Comparison of ENCODE assay signal across 24 cellular contexts in genomic region chr9:96423322-96423984, GRCh38. TPM values are rescaled to one million over a fixed set of nuclear protein-coding genes. Genes with fewer than 3 reads are reported as not detected.
DNase-seq lines count a peak whose midpoint lies in the region; ATAC-seq, FAIRE-seq and TF ChIP-seq lines count a peak whose summit lies in the region.
"Had no signal": no experiment of that assay in that cellular context is flagged by ENCODE, and none has a peak within 500 bp of the region (broad histone marks: within the 10 kb centered on the region; RNA-seq: fewer than 3 reads in every experiment).

No MANE protein-coding gene starts in this region.

- no peak overlapping the region for H2BK120ac ChIP-seq in mesendoderm (ENCODE audit: low read depth, low read length)

- no peak for DNase-seq in HepG2 (ENCODE audit: low spot score)
- no peak for DNase-seq in right lobe of liver
- DNase-seq in K562 (ENCODE audit: extremely low read depth in 1 of 4, low spot score in 3 of 4), result peak in 2 of 4 experiments; percentile 31 to 64
- peak; percentile 91 for DNase-seq in mesendoderm
- DNase-seq in activated effector memory CD4-positive, alpha-beta T cell treated with anti-CD3 and anti-CD28 coated beads, Interleukin-2, amount 50 U/mL, for 16 hours, result no peak
- DNase-seq: activated CD4-positive, alpha-beta T cell treated with anti-CD3 and anti-CD28 coated beads for 36 hours; activated CD8-positive, alpha-beta memory T cell treated with anti-CD3 and anti-CD28 coated beads for 24 hours; activated T-cell treated with anti-CD3 and anti-CD28 coated beads, Interleukin-2, amount 50 U/mL, for 1 hour; adrenal gland; CD8-positive, alpha-beta memory T cell; colonic mucosa; DND-41; effector memory CD8-positive, alpha-beta T cell; MM.1S; NCI-H524 treated with DMSO at 0.1 percent for 48 hours; occipital lobe; small intestine; stimulated activated CD4-positive, alpha-beta T cell treated with anti-CD3 and anti-CD28 coated beads, Interleukin-2, amount 100 ng/mL, for 24 hours had no signal

- CTCF ChIA-PET in HepG2 (lab: Yijun Ruan, JAX; ENCODE audit: low intra/inter-chr PET ratio, low total read pairs) (no interaction called here), K562 (lab: Yijun Ruan, JAX; ENCODE audit: low intra/inter-chr PET ratio) (no interaction called here)

- no peak for TF ChIP-seq EP300 in HepG2 (IDR thresholded peaks at IDR 0.05; ENCODE audit: low read depth in 2 of 2, low read length in 2 of 2)
- no peak for TF ChIP-seq EP300 in HepG2 (CRISPR knock-in tag; IDR thresholded peaks at IDR 0.05; ENCODE audit: borderline replicate concordance)
- TF ChIP-seq EP300 in K562 (IDR thresholded peaks at IDR 0.05; ENCODE audit: low read length), result no peak

- TF ChIP-seq POLR2A in HepG2 (IDR thresholded peaks at IDR 0.05; ENCODE audit: insufficient read depth in 1 of 2, low read depth in 2 of 2, low read length in 2 of 2), result no peak
- TF ChIP-seq POLR2A in right lobe of liver (IDR thresholded peaks at IDR 0.05), result no peak
- no peak; the same call in 1 of the 2 replicates for TF ChIP-seq POLR2A in K562 (conservative IDR thresholded peaks at IDR 0.05)

- H2AK5ac ChIP-seq in mesendoderm (ENCODE audit: low read length), result no peak overlapping the region

- H3K79me2 ChIP-seq in HepG2 (ENCODE audit: insufficient read depth, low read length) (no peaks in the 10 kb centered on the region), K562 (ENCODE audit: control insufficient read depth, insufficient read depth, low read length) (peaks cover 10% of the 10 kb centered on the region; the same call in 1 of the 3 replicates), mesendoderm (ENCODE audit: control insufficient read depth, insufficient read depth, low read length) (no peaks in the 10 kb centered on the region)

- in situ Hi-C loops in HepG2 (cut with HindIII; ENCODE audit: extremely low pct_ligation_motif_present, low pct_unique_long_range_greater_than_20kb), result no loop called here
- in situ Hi-C loops in K562 (cut with MboI), result no loop called here

- H3K9ac ChIP-seq in HepG2 (ENCODE audit: insufficient read depth, low read depth, low read length), result peak overlapping the region; percentile 58
- H3K9ac ChIP-seq in K562 (ENCODE audit: insufficient read depth in 1 of 2, low read depth in 2 of 2, low read length in 2 of 2), result peak overlapping the region; percentile 32 to 49; a peak in 2 of 4 replicates
- no peak overlapping the region for H3K9ac ChIP-seq in mesendoderm (ENCODE audit: low read length)

- no peak overlapping the region for H3K18ac ChIP-seq in mesendoderm (ENCODE audit: low read length)

- TF ChIP-seq RAD21 in HepG2 (CRISPR knock-in tag; IDR thresholded peaks at IDR 0.05), result no peak
- no peak for TF ChIP-seq RAD21 in K562 (CRISPR knock-in tag; conservative IDR thresholded peaks at IDR 0.05 in 1 of 2, IDR thresholded peaks at IDR 0.05 in 1 of 2)

- 51% methylated on average over 4 of the region's 8 CpGs for WGBS in HepG2 (ENCODE audit: low lambda C conversion rate)
- WGBS in right lobe of liver (ENCODE audit: insufficient coverage, low coverage, low lambda C conversion rate, missing lambda C conversion rate), result 100% methylated on average over 3 of the region's 8 CpGs
- 28% methylated on average over 8 of the region's 8 CpGs for WGBS in K562 (ENCODE audit: insufficient coverage, low coverage, missing lambda C conversion rate)
- no CpG with 5 or more reads among the region's 8 CpGs for WGBS in mesendoderm (ENCODE audit: extremely low coverage, insufficient coverage, low lambda C conversion rate)

- H3K4me2 ChIP-seq in HepG2 (ENCODE audit: low read depth, low read length) (peak overlapping the region; percentile 66), K562 (ENCODE audit: insufficient read depth, low read length) (peak overlapping the region; percentile 64), mesendoderm (ENCODE audit: low read length) (no peak overlapping the region)

- H2BK5ac ChIP-seq in mesendoderm (ENCODE audit: low read length), result no peak overlapping the region

- peak overlapping the region; percentile 34 to 55 (median 45); a peak in 5 of 6 replicates for H3K4me3 ChIP-seq in HepG2 (replicated peaks in 1 of 3; ENCODE audit: insufficient read depth in 1 of 3, low read depth in 2 of 3, low read length in 3 of 3)
- no peak overlapping the region for H3K4me3 ChIP-seq in right lobe of liver
- H3K4me3 ChIP-seq in K562, result no peak overlapping the region
- H3K4me3 ChIP-seq in mesendoderm (ENCODE audit: low read length), result no peak overlapping the region
- H3K4me3 ChIP-seq: adrenal gland, colonic mucosa, SJSA1 had no signal

- no peaks in the 10 kb centered on the region for H3K79me1 ChIP-seq in mesendoderm (ENCODE audit: low read length)

- peak overlapping the region; percentile 15 for H3K56ac ChIP-seq in mesendoderm (ENCODE audit: low read length)

- intact Hi-C loops in HepG2 (cut with micrococcal nuclease; ENCODE audit: unreplicated experiment), result no loop called here
- intact Hi-C loops in right lobe of liver (cut with DNase I), result no loop called here
- intact Hi-C loops in K562 (cut with micrococcal nuclease), result no loop called here

- POLR2A ChIA-PET in HepG2 (lab: Yijun Ruan, JAX) (interaction anchor here (0.9 to 1.9 kb wide), 5 partner anchors 12 to 40 kb away, joined by 3 to 8 read pairs (median 5); partner anchors contain the start of genes HABP4 and SLC35D2), K562 (lab: Yijun Ruan, JAX) (interaction anchor here (0.5 to 3.1 kb wide), 3 partner anchors 12 to 79 kb away, joined by 3 to 12 read pairs (median 5); no protein-coding TSS in a partner anchor)

- ATAC-seq in HepG2 (peak; percentile 17), right lobe of liver (no peak), K562 (peak; percentile 31), GM18861 (IDR thresholded peaks at IDR 0.05; ENCODE audit: unreplicated experiment) (no peak), HG02938 (IDR thresholded peaks at IDR 0.05; ENCODE audit: unreplicated experiment) (no peak), HG03139 (IDR thresholded peaks at IDR 0.05; ENCODE audit: unreplicated experiment) (no peak)
- ATAC-seq: activated CD4-positive, alpha-beta T cell treated with anti-CD3 and anti-CD28 coated beads for 36 hours; effector memory CD8-positive, alpha-beta T cell had no signal

- H3K23ac ChIP-seq in mesendoderm (ENCODE audit: low read length), result no peak overlapping the region

- H3K9me3 ChIP-seq in HepG2 (ENCODE audit: low read length), result no peaks in the 10 kb centered on the region
- H3K9me3 ChIP-seq in right lobe of liver, result no peaks in the 10 kb centered on the region
- no peaks in the 10 kb centered on the region for H3K9me3 ChIP-seq in K562 (replicated peaks; ENCODE audit: control insufficient read depth, insufficient read depth, low read depth, low read length)
- H3K9me3 ChIP-seq: adrenal gland, colonic mucosa, SJSA1 had no signal

- no peak overlapping the region for H3K4ac ChIP-seq in mesendoderm (ENCODE audit: low read depth, low read length)

- H4K8ac ChIP-seq in mesendoderm (ENCODE audit: low read depth, low read length), result no peak overlapping the region

- no peaks in the 10 kb centered on the region for H3K9me1 ChIP-seq in K562 (ENCODE audit: control insufficient read depth, insufficient read depth, low read length)

- TF ChIP-seq CTCF in HepG2 (CRISPR knock-in tag; IDR thresholded peaks at IDR 0.05) (no peak), right lobe of liver (IDR thresholded peaks at IDR 0.05) (no peak), K562 (IDR thresholded peaks at IDR 0.05 in 2 of 3, conservative IDR thresholded peaks at IDR 0.05 in 1 of 3; ENCODE audit: insufficient read depth in 2 of 3, low read depth in 1 of 3, low read length in 3 of 3) (no peak)

- H4K5ac ChIP-seq in mesendoderm (ENCODE audit: low read length), result no peak overlapping the region

- H3K36me3 ChIP-seq in HepG2 (replicated peaks in 1 of 2; ENCODE audit: control insufficient read depth in 1 of 2, insufficient read depth in 2 of 2, low read length in 2 of 2) (no peaks in the 10 kb centered on the region), right lobe of liver (no peaks in the 10 kb centered on the region), K562 (ENCODE audit: control insufficient read depth, insufficient read depth, low read length) (no peaks in the 10 kb centered on the region), mesendoderm (ENCODE audit: control insufficient read depth, insufficient read depth, low read length) (no peaks in the 10 kb centered on the region)
- H3K36me3 ChIP-seq: adrenal gland, colonic mucosa, SJSA1 had no signal

- peaks cover 45% of the 10 kb centered on the region for H3K4me1 ChIP-seq in HepG2 (ENCODE audit: insufficient read depth, low read length)
- H3K4me1 ChIP-seq in right lobe of liver, result peaks cover 0 to 21% (median 11%) of the 10 kb centered on the region in 4 donors
- peaks cover 6 to 26% of the 10 kb centered on the region in 2 experiments; a peak in 4 of 5 replicates for H3K4me1 ChIP-seq in K562 (replicated peaks in 1 of 2; ENCODE audit: control insufficient read depth in 2 of 2, insufficient read depth in 2 of 2, low read length in 2 of 2)
- H3K4me1 ChIP-seq in mesendoderm (ENCODE audit: control insufficient read depth, low read depth, low read length), result peaks cover 3% of the 10 kb centered on the region

- H3K27ac ChIP-seq in HepG2 (ENCODE audit: extremely low read length, insufficient read depth, low read length) (peak overlapping the region; percentile 34), right lobe of liver (no peak overlapping the region), K562 (ENCODE audit: extremely low read depth, low read depth, low read length) (peak overlapping the region; percentile 41), mesendoderm (ENCODE audit: low read depth, low read length) (no peak overlapping the region)
- H3K27ac ChIP-seq: adrenal gland, colonic mucosa, SJSA1 had no signal

- H4K20me1 ChIP-seq in HepG2 (ENCODE audit: insufficient read depth, low read length), result no peaks in the 10 kb centered on the region
- H4K20me1 ChIP-seq in K562 (replicated peaks; ENCODE audit: control insufficient read depth, insufficient read depth, low read length), result no peaks in the 10 kb centered on the region

- FAIRE-seq in HepG2 (lab: Jason Lieb, UNC), result no peak
- peak; percentile 49 for FAIRE-seq in K562 (lab: Jason Lieb, UNC)
- FAIRE-seq: GM12891, RCC 7860, small intestine had no signal

- H2BK15ac ChIP-seq in mesendoderm (replicated peaks; ENCODE audit: low read depth), result no peak overlapping the region

- no TSS peak for BruUV-seq in HepG2 (replicated peaks; lab: Mats Ljungman, UMichigan)
- no TSS peak for BruUV-seq in K562 (replicated peaks; lab: Mats Ljungman, UMichigan)

- H2AFZ ChIP-seq in HepG2 (ENCODE audit: low read length) (peak overlapping the region; percentile 73), K562 (ENCODE audit: low read depth, low read length) (peak overlapping the region; percentile 93)

- H3K27me3 ChIP-seq in HepG2 (ENCODE audit: control insufficient read depth in 1 of 2, insufficient read depth in 2 of 2, low read length in 2 of 2) (no peaks in the 10 kb centered on the region), right lobe of liver (no peaks in the 10 kb centered on the region), K562 (ENCODE audit: control insufficient read depth in 2 of 2, insufficient read depth in 2 of 2, low read length in 2 of 2) (no peaks in the 10 kb centered on the region), mesendoderm (ENCODE audit: insufficient read depth, low read length, poor library complexity) (no peaks in the 10 kb centered on the region)
- H3K27me3 ChIP-seq: adrenal gland, colonic mucosa, SJSA1 had no signal

RNA-seq across cellular contexts. Expression of gene ZNF367, which starts 5.3 kb away (rescaled TPM):
- total RNA-seq in HepG2 (2016; rRNA removed; fragmentation: Illumina TruSeq; extraction: Trizol), result 7.7 and 8.1 TPM in 2 replicates
- total RNA-seq in HepG2 (2016; cell fraction: cytosol; rRNA removed; fragmentation: Illumina TruSeq; extraction: Trizol; ENCODE audit: low read depth), result 1.2 TPM in 2 replicates
- total RNA-seq in HepG2 (2016; cell fraction: insoluble cytoplasmic fraction; rRNA removed; fragmentation: Illumina TruSeq; extraction: Trizol), result 8.0 and 8.1 TPM in 2 replicates
- 3.0 and 4.0 TPM in 2 replicates for total RNA-seq in HepG2 (2016; cell fraction: membrane; rRNA removed; fragmentation: Illumina TruSeq; extraction: Trizol)
- 10.3 and 11.5 TPM in 2 replicates for total RNA-seq in HepG2 (2016; cell fraction: nucleus; rRNA removed; fragmentation: Illumina TruSeq; extraction: Trizol)
- 1.8 and 2.9 TPM in 2 replicates for polyA plus RNA-seq in HepG2 (2011; rRNA removed)
- polyA plus RNA-seq in HepG2 (2011; cell fraction: cytosol; rRNA removed), result 1.1 TPM in 2 replicates
- polyA plus RNA-seq in HepG2 (2011; cell fraction: nucleus; rRNA removed), result 2.0 and 3.3 TPM in 2 replicates
- polyA plus RNA-seq in HepG2 (2012), result 2.5 and 4.6 TPM in 2 replicates
- 0.44 and 0.57 TPM in 2 replicates for polyA plus RNA-seq in HepG2 (2016; cell fraction: cytosol; fragmentation: Illumina TruSeq; extraction: Trizol; ENCODE audit: low read depth)
- polyA plus RNA-seq in HepG2 (2016; cell fraction: insoluble cytoplasmic fraction; fragmentation: Illumina TruSeq; extraction: Trizol; ENCODE audit: low read depth), result 7.1 and 7.8 TPM in 2 replicates
- 1.4 and 1.7 TPM in 2 replicates for polyA plus RNA-seq in HepG2 (2016; cell fraction: membrane; fragmentation: Illumina TruSeq; extraction: Trizol; ENCODE audit: low read depth)
- polyA plus RNA-seq in HepG2 (2016; cell fraction: nucleus; fragmentation: Illumina TruSeq; extraction: Trizol; ENCODE audit: insufficient read depth, low read depth), result 19.1 and 20.1 TPM in 2 replicates
- polyA minus RNA-seq in HepG2 (2011; rRNA and poly(A)+ RNA removed; ENCODE audit: low replicate concordance), result 2.3 and 10.9 TPM in 2 replicates
- 1.8 and 2.5 TPM in 2 replicates for polyA minus RNA-seq in HepG2 (2011; cell fraction: cytosol; rRNA and poly(A)+ RNA removed)
- polyA minus RNA-seq in HepG2 (2011; cell fraction: nucleus; rRNA and poly(A)+ RNA removed), result 3.4 and 5.7 TPM in 2 replicates
- 1 to 10 TPM in 5 of 6 experiments, under 1 TPM in 1; 0.73 to 9.2 (median 2.6) TPM for total RNA-seq in right lobe of liver
- 5.9 and 11.7 TPM in 2 replicates for total RNA-seq in K562 (2011; cell fraction: chromatin; rRNA removed; ENCODE audit: low replicate concordance)
- 5.3 and 6.2 TPM in 2 replicates for total RNA-seq in K562 (2011; cell fraction: nucleolus; rRNA removed)
- 7.2 and 10.0 TPM in 2 replicates for total RNA-seq in K562 (2011; cell fraction: nucleoplasm; rRNA removed)
- 12.4 and 13.2 TPM in 2 replicates for total RNA-seq in K562 (2014; rRNA removed)
- 11.8 and 13.2 TPM in 2 replicates for total RNA-seq in K562 (2014; rRNA removed; fragmentation: Illumina TruSeq; extraction: Trizol)
- 12.6 and 14.4 TPM in 2 replicates for total RNA-seq in K562 (2015; rRNA removed; fragmentation: Illumina TruSeq; extraction: Trizol)
- 13.1 and 13.2 TPM in 2 replicates for total RNA-seq in K562 (2021)
- polyA plus RNA-seq in K562 (2011; rRNA removed), result 7.3 and 9.1 TPM in 2 replicates
- polyA plus RNA-seq in K562 (2011; cell fraction: cytosol; rRNA removed), result 3.0 and 3.3 TPM in 2 replicates
- polyA plus RNA-seq in K562 (2011; cell fraction: nucleus; rRNA removed), result 6.6 and 7.8 TPM in 2 replicates
- polyA plus RNA-seq in K562 (2012), result 6.5 and 7.2 TPM in 2 replicates
- 9.4 and 10.0 TPM in 2 replicates for polyA plus RNA-seq in K562 (2014; fragmentation: Illumina TruSeq; extraction: Trizol)
- 1 to 10 TPM; 2.7 TPM for polyA plus RNA-seq in K562 (2014; fragmentation: Nextera tagmentation; extraction: Ambion mirVana)
- 9.9 and 10.8 TPM in 2 replicates for polyA plus RNA-seq in K562 (2014; rRNA removed)
- polyA minus RNA-seq in K562 (2011; rRNA and poly(A)+ RNA removed), result 5.4 and 6.1 TPM in 2 replicates
- polyA minus RNA-seq in K562 (2011; cell fraction: cytosol; rRNA and poly(A)+ RNA removed), result 3.6 TPM in 2 replicates
- 6.5 and 6.6 TPM in 2 replicates for polyA minus RNA-seq in K562 (2011; cell fraction: nucleus; rRNA and poly(A)+ RNA removed)
- polyA plus RNA-seq in mesendoderm (2013, experiment 1 of 2), result 6.9 TPM
- polyA plus RNA-seq in mesendoderm (2013, experiment 2 of 2), result 6.8 TPM

RNA-seq across cellular contexts. Expression of gene HABP4, which starts 26.5 kb away (rescaled TPM):
- total RNA-seq in HepG2 (2016; rRNA removed; fragmentation: Illumina TruSeq; extraction: Trizol), result 14.3 and 16.9 TPM in 2 replicates
- total RNA-seq in HepG2 (2016; cell fraction: cytosol; rRNA removed; fragmentation: Illumina TruSeq; extraction: Trizol; ENCODE audit: low read depth), result 18.4 and 20.8 TPM in 2 replicates
- 15.7 TPM in 2 replicates for total RNA-seq in HepG2 (2016; cell fraction: insoluble cytoplasmic fraction; rRNA removed; fragmentation: Illumina TruSeq; extraction: Trizol)
- 19.9 and 20.6 TPM in 2 replicates for total RNA-seq in HepG2 (2016; cell fraction: membrane; rRNA removed; fragmentation: Illumina TruSeq; extraction: Trizol)
- total RNA-seq in HepG2 (2016; cell fraction: nucleus; rRNA removed; fragmentation: Illumina TruSeq; extraction: Trizol), result 7.3 and 8.2 TPM in 2 replicates
- polyA plus RNA-seq in HepG2 (2011; rRNA removed), result 21.7 and 26.6 TPM in 2 replicates
- 20.8 and 23.4 TPM in 2 replicates for polyA plus RNA-seq in HepG2 (2011; cell fraction: cytosol; rRNA removed)
- 12.7 and 13.6 TPM in 2 replicates for polyA plus RNA-seq in HepG2 (2011; cell fraction: nucleus; rRNA removed)
- polyA plus RNA-seq in HepG2 (2012), result 42.1 and 46.6 TPM in 2 replicates
- polyA plus RNA-seq in HepG2 (2016; cell fraction: cytosol; fragmentation: Illumina TruSeq; extraction: Trizol; ENCODE audit: low read depth), result 13.3 and 14.9 TPM in 2 replicates
- 23.9 and 25.8 TPM in 2 replicates for polyA plus RNA-seq in HepG2 (2016; cell fraction: insoluble cytoplasmic fraction; fragmentation: Illumina TruSeq; extraction: Trizol; ENCODE audit: low read depth)
- 20.6 and 21.6 TPM in 2 replicates for polyA plus RNA-seq in HepG2 (2016; cell fraction: membrane; fragmentation: Illumina TruSeq; extraction: Trizol; ENCODE audit: low read depth)
- polyA plus RNA-seq in HepG2 (2016; cell fraction: nucleus; fragmentation: Illumina TruSeq; extraction: Trizol; ENCODE audit: insufficient read depth, low read depth), result 23.5 and 25.3 TPM in 2 replicates
- polyA minus RNA-seq in HepG2 (2011; rRNA and poly(A)+ RNA removed; ENCODE audit: low replicate concordance), result 1.4 and 6.0 TPM in 2 replicates
- 9.7 and 10.0 TPM in 2 replicates for polyA minus RNA-seq in HepG2 (2011; cell fraction: cytosol; rRNA and poly(A)+ RNA removed)
- 10.3 and 10.7 TPM in 2 replicates for polyA minus RNA-seq in HepG2 (2011; cell fraction: nucleus; rRNA and poly(A)+ RNA removed)
- total RNA-seq in right lobe of liver, result 1 to 10 TPM; 1.4 to 6.2 (median 4.7) TPM
- 0.81 and 2.5 TPM in 2 replicates for total RNA-seq in K562 (2011; cell fraction: chromatin; rRNA removed; ENCODE audit: low replicate concordance)
- total RNA-seq in K562 (2011; cell fraction: nucleolus; rRNA removed), result 0.66 and 0.83 TPM in 2 replicates
- total RNA-seq in K562 (2011; cell fraction: nucleoplasm; rRNA removed), result 1.8 and 2.4 TPM in 2 replicates
- total RNA-seq in K562 (2014; rRNA removed), result 1.9 and 2.0 TPM in 2 replicates
- total RNA-seq in K562 (2014; rRNA removed; fragmentation: Illumina TruSeq; extraction: Trizol), result 1.8 and 2.0 TPM in 2 replicates
- total RNA-seq in K562 (2015; rRNA removed; fragmentation: Illumina TruSeq; extraction: Trizol), result 1.3 and 1.9 TPM in 2 replicates
- total RNA-seq in K562 (2021), result 1.9 and 2.1 TPM in 2 replicates
- polyA plus RNA-seq in K562 (2011; rRNA removed), result 1.4 and 2.2 TPM in 2 replicates
- 0.42 and 1.8 TPM in 2 replicates for polyA plus RNA-seq in K562 (2011; cell fraction: cytosol; rRNA removed)
- 0.85 and 1.7 TPM in 2 replicates for polyA plus RNA-seq in K562 (2011; cell fraction: nucleus; rRNA removed)
- polyA plus RNA-seq in K562 (2012), result 3.0 and 3.6 TPM in 2 replicates
- polyA plus RNA-seq in K562 (2014; fragmentation: Illumina TruSeq; extraction: Trizol), result 1.1 and 2.0 TPM in 2 replicates
- under 1 TPM; 0.38 to 0.52 TPM for polyA plus RNA-seq in K562 (2014; fragmentation: Nextera tagmentation; extraction: Ambion mirVana)
- polyA plus RNA-seq in K562 (2014; rRNA removed), result 2.4 and 3.4 TPM in 2 replicates
- 0.70 and 1.3 TPM in 2 replicates for polyA minus RNA-seq in K562 (2011; rRNA and poly(A)+ RNA removed)
- 0.29 and 0.73 TPM in 2 replicates for polyA minus RNA-seq in K562 (2011; cell fraction: cytosol; rRNA and poly(A)+ RNA removed)
- 0.13 and 0.56 TPM in 2 replicates for polyA minus RNA-seq in K562 (2011; cell fraction: nucleus; rRNA and poly(A)+ RNA removed)
- 9.2 TPM for polyA plus RNA-seq in mesendoderm (2013, experiment 1 of 2)
- polyA plus RNA-seq in mesendoderm (2013, experiment 2 of 2), result 9.3 TPM

RNA-seq across cellular contexts. Expression of gene SLC35D2, which starts 39.9 kb away (rescaled TPM):
- total RNA-seq in HepG2 (2016; rRNA removed; fragmentation: Illumina TruSeq; extraction: Trizol) (59.6 and 96.2 TPM in 2 replicates), right lobe of liver (10 to 100 TPM; 28.9 to 48.1 (median 34.3) TPM), K562 (2014; rRNA removed) (7.9 and 8.0 TPM in 2 replicates), K562 (2014; rRNA removed; fragmentation: Illumina TruSeq; extraction: Trizol) (11.8 and 13.9 TPM in 2 replicates), K562 (2015; rRNA removed; fragmentation: Illumina TruSeq; extraction: Trizol) (12.9 and 13.2 TPM in 2 replicates), K562 (2021) (10.6 and 11.7 TPM in 2 replicates)
- 187 and 190 TPM in 2 replicates for total RNA-seq in HepG2 (2016; cell fraction: cytosol; rRNA removed; fragmentation: Illumina TruSeq; extraction: Trizol; ENCODE audit: low read depth)
- 58.0 and 98.8 TPM in 2 replicates for total RNA-seq in HepG2 (2016; cell fraction: insoluble cytoplasmic fraction; rRNA removed; fragmentation: Illumina TruSeq; extraction: Trizol)
- total RNA-seq in HepG2 (2016; cell fraction: membrane; rRNA removed; fragmentation: Illumina TruSeq; extraction: Trizol), result 218 and 226 TPM in 2 replicates
- total RNA-seq in HepG2 (2016; cell fraction: nucleus; rRNA removed; fragmentation: Illumina TruSeq; extraction: Trizol), result 63.3 and 75.6 TPM in 2 replicates
- polyA plus RNA-seq in HepG2 (2011; rRNA removed) (97.4 and 103 TPM in 2 replicates), K562 (2011; rRNA removed) (11.2 and 14.9 TPM in 2 replicates), K562 (2014; fragmentation: Illumina TruSeq; extraction: Trizol) (12.1 and 12.7 TPM in 2 replicates), K562 (2014; fragmentation: Nextera tagmentation; extraction: Ambion mirVana) (1 to 10 TPM; 2.9 to 3.2 TPM), K562 (2014; rRNA removed) (9.0 and 14.1 TPM in 2 replicates)
- 70.4 and 119 TPM in 2 replicates for polyA plus RNA-seq in HepG2 (2011; cell fraction: cytosol; rRNA removed)
- 52.2 and 66.4 TPM in 2 replicates for polyA plus RNA-seq in HepG2 (2011; cell fraction: nucleus; rRNA removed)
- 137 and 167 TPM in 2 replicates for polyA plus RNA-seq in HepG2 (2012)
- polyA plus RNA-seq in HepG2 (2016; cell fraction: cytosol; fragmentation: Illumina TruSeq; extraction: Trizol; ENCODE audit: low read depth), result 214 and 245 TPM in 2 replicates
- polyA plus RNA-seq in HepG2 (2016; cell fraction: insoluble cytoplasmic fraction; fragmentation: Illumina TruSeq; extraction: Trizol; ENCODE audit: low read depth), result 71.1 and 77.0 TPM in 2 replicates
- polyA plus RNA-seq in HepG2 (2016; cell fraction: membrane; fragmentation: Illumina TruSeq; extraction: Trizol; ENCODE audit: low read depth), result 233 and 237 TPM in 2 replicates
- polyA plus RNA-seq in HepG2 (2016; cell fraction: nucleus; fragmentation: Illumina TruSeq; extraction: Trizol; ENCODE audit: insufficient read depth, low read depth), result 115 and 125 TPM in 2 replicates
- 5.1 and 25.0 TPM in 2 replicates for polyA minus RNA-seq in HepG2 (2011; rRNA and poly(A)+ RNA removed; ENCODE audit: low replicate concordance)
- 50.7 and 55.5 TPM in 2 replicates for polyA minus RNA-seq in HepG2 (2011; cell fraction: cytosol; rRNA and poly(A)+ RNA removed)
- 68.4 and 80.7 TPM in 2 replicates for polyA minus RNA-seq in HepG2 (2011; cell fraction: nucleus; rRNA and poly(A)+ RNA removed)
- total RNA-seq in K562 (2011; cell fraction: chromatin; rRNA removed; ENCODE audit: low replicate concordance), result 10.4 and 12.2 TPM in 2 replicates
- 7.6 and 8.5 TPM in 2 replicates for total RNA-seq in K562 (2011; cell fraction: nucleolus; rRNA removed)
- 13.0 and 19.7 TPM in 2 replicates for total RNA-seq in K562 (2011; cell fraction: nucleoplasm; rRNA removed)
- 8.2 and 13.3 TPM in 2 replicates for polyA plus RNA-seq in K562 (2011; cell fraction: cytosol; rRNA removed)
- polyA plus RNA-seq in K562 (2011; cell fraction: nucleus; rRNA removed), result 8.4 and 9.7 TPM in 2 replicates
- 14.5 and 32.7 TPM in 2 replicates for polyA plus RNA-seq in K562 (2012)
- polyA minus RNA-seq in K562 (2011; rRNA and poly(A)+ RNA removed), result 8.9 and 9.0 TPM in 2 replicates
- polyA minus RNA-seq in K562 (2011; cell fraction: cytosol; rRNA and poly(A)+ RNA removed), result 5.2 and 5.9 TPM in 2 replicates
- 2.2 and 4.7 TPM in 2 replicates for polyA minus RNA-seq in K562 (2011; cell fraction: nucleus; rRNA and poly(A)+ RNA removed)
- polyA plus RNA-seq in mesendoderm (2013, experiment 1 of 2), result 12.7 TPM
- polyA plus RNA-seq in mesendoderm (2013, experiment 2 of 2), result 13.6 TPM

Comparison
In these comparisons a context has a peak if more than half of its experiments do, and no peak if none do; other contexts are left out.
1. ATAC-seq: peak in HepG2 (single experiment) and K562 (single experiment); none in right lobe of liver (0 of 4), GM18861 (single experiment), HG02938 (single experiment) and HG03139 (single experiment).
2. H3K27ac ChIP-seq: peak in HepG2 (single experiment) and K562 (single experiment); none in right lobe of liver (0 of 3) and mesendoderm (single experiment).
3. H3K4me3 ChIP-seq: peak in HepG2 (3 of 3); none in right lobe of liver (0 of 3), K562 (single experiment) and mesendoderm (single experiment).
4. Of the 241 proteins assayed by ChIP-seq in both HepG2 and K562: peak only in HepG2: ERF, MED1, MEIS2, ZFX and ZNF274; only in K562: none; in both: PRDM10; in neither: 234; mixed calls (peak in some experiments, not most) for 1.